In the genomic region with DNA sequence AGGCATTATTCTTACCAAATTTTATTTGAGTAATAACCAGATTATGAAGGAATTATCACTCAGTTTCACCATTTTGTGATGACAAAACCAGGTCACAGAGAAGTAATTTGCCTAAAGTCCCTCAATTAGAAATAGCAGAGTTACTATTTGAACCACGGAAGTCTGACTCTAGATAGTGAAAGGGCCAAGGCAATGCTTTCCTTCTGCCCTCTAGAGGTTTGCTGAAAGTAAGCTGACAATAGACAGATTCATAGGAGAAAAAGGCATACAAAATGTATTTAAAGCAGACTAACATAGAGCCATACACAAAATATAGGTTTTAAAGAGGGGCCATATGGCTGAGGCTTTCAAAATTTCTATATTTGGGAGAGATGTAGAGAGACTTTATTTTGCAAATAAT, we compare ENCODE assay signal across 8 cellular contexts. TPM values are rescaled to one million over a fixed set of nuclear protein-coding genes. Genes with fewer than 3 reads are reported as not detected.
DNase-seq lines count a peak whose midpoint lies in the region; ATAC-seq and TF ChIP-seq lines count a peak whose summit lies in the region.
"Had no signal": no experiment of that assay in that cellular context is flagged by ENCODE, and none has a peak within 500 bp of the region (broad histone marks: within the 10 kb centered on the region; RNA-seq: fewer than 3 reads in every experiment).

No MANE protein-coding gene starts in this region.

- POLR2A ChIA-PET in activated CD8-positive, alpha-beta T cell treated with anti-CD3 and anti-CD28 coated beads, Interleukin-2, amount 10 ng/mL, durations not matched to agents 7 days and 5 days (lab: Charles Lee) = no interaction called here

- ATAC-seq in GM19351 (IDR thresholded peaks at IDR 0.05; ENCODE audit: unreplicated experiment) (peak; percentile 82), HG03457 (IDR thresholded peaks at IDR 0.05; ENCODE audit: unreplicated experiment) (peak; percentile 79), GM21737 (IDR thresholded peaks at IDR 0.05; ENCODE audit: unreplicated experiment) (no peak)
- ATAC-seq in activated CD8-positive, alpha-beta T cell treated with anti-CD3 and anti-CD28 coated beads, Interleukin-2, amount 10 ng/mL, durations not matched to agents 7 days and 5 days = no peak

- H3K27ac Mint-ChIP-seq in activated CD8-positive, alpha-beta T cell treated with anti-CD3 and anti-CD28 coated beads, Interleukin-2, amount 10 ng/mL, durations not matched to agents 7 days and 5 days = no peak overlapping the region

- no peak overlapping the region for H3K4me3 Mint-ChIP-seq in activated CD8-positive, alpha-beta T cell treated with anti-CD3 and anti-CD28 coated beads, Interleukin-2, amount 10 ng/mL, durations not matched to agents 7 days and 5 days

- no peak overlapping the region for H3K4me3 ChIP-seq in brain microvascular endothelial cell (ENCODE audit: low read depth, low read length)
- H3K4me3 ChIP-seq: adrenal gland had no signal

- no peaks in the 10 kb centered on the region for H3K9me3 Mint-ChIP-seq in activated CD8-positive, alpha-beta T cell treated with anti-CD3 and anti-CD28 coated beads, Interleukin-2, amount 10 ng/mL, durations not matched to agents 7 days and 5 days (ENCODE audit: insufficient read depth)

- no peaks in the 10 kb centered on the region for H3K36me3 Mint-ChIP-seq in activated CD8-positive, alpha-beta T cell treated with anti-CD3 and anti-CD28 coated beads, Interleukin-2, amount 10 ng/mL, durations not matched to agents 7 days and 5 days (ENCODE audit: low read depth)

- no peak overlapping the region for H3K27ac ChIP-seq in brain microvascular endothelial cell
- H3K27ac ChIP-seq: adrenal gland had no signal

- no peak for DNase-seq in brain microvascular endothelial cell
- DNase-seq in putamen (ENCODE audit: low spot score) = peak; percentile 53
- no peak for DNase-seq in activated CD8-positive, alpha-beta T cell treated with anti-CD3 and anti-CD28 coated beads, Interleukin-2, amount 10 ng/mL, durations not matched to agents 7 days and 5 days
- DNase-seq in stimulated activated CD8-positive, alpha-beta memory T cell treated with anti-CD3 and anti-CD28 coated beads, Interleukin-4, amount 100 ng/mL, for 48 hours = no peak
- DNase-seq: adrenal gland had no signal

- in situ Hi-C loops in brain microvascular endothelial cell (cut with HindIII; ENCODE audit: low pct_ligation_motif_present, low sequenced_read_pairs) = no loop called here

- CTCF ChIA-PET in activated CD8-positive, alpha-beta T cell treated with anti-CD3 and anti-CD28 coated beads, Interleukin-2, amount 10 ng/mL, durations not matched to agents 7 days and 5 days (lab: Charles Lee) = no interaction called here

- H3K4me1 Mint-ChIP-seq in activated CD8-positive, alpha-beta T cell treated with anti-CD3 and anti-CD28 coated beads, Interleukin-2, amount 10 ng/mL, durations not matched to agents 7 days and 5 days (ENCODE audit: low read depth) = no peaks in the 10 kb centered on the region

- no peaks in the 10 kb centered on the region for H3K27me3 Mint-ChIP-seq in activated CD8-positive, alpha-beta T cell treated with anti-CD3 and anti-CD28 coated beads, Interleukin-2, amount 10 ng/mL, durations not matched to agents 7 days and 5 days (ENCODE audit: low read depth)

- no peaks in the 10 kb centered on the region for H3K36me3 ChIP-seq in brain microvascular endothelial cell (replicated peaks)
- H3K36me3 ChIP-seq: adrenal gland had no signal

- TF ChIP-seq CTCF in brain microvascular endothelial cell (IDR thresholded peaks at IDR 0.05; ENCODE audit: low read depth, low read length, missing control alignments) = peak; percentile 68

- no peaks in the 10 kb centered on the region for H3K27me3 ChIP-seq in brain microvascular endothelial cell (replicated peaks)
- H3K27me3 ChIP-seq: adrenal gland had no signal

RNA-seq across cellular contexts. Expression of gene CXXC4, which starts 43.1 kb away (rescaled TPM):
- not detected for total RNA-seq in activated CD8-positive, alpha-beta T cell treated with anti-CD3 and anti-CD28 coated beads, Interleukin-2, amount 10 ng/mL, durations not matched to agents 7 days and 5 days

Comparison
In these comparisons a context has a peak if more than half of its experiments do, and no peak if none do; other contexts are left out.
1. ATAC-seq: peak in GM19351 (single experiment) and HG03457 (single experiment); none in activated CD8-positive, alpha-beta T cell treated with anti-CD3 and anti-CD28 coated beads, Interleukin-2, amount 10 ng/mL, durations not matched to agents 7 days and 5 days (single experiment) and GM21737 (single experiment).